8 cellular contexts compared by ENCODE assay signal in the genomic region with DNA sequence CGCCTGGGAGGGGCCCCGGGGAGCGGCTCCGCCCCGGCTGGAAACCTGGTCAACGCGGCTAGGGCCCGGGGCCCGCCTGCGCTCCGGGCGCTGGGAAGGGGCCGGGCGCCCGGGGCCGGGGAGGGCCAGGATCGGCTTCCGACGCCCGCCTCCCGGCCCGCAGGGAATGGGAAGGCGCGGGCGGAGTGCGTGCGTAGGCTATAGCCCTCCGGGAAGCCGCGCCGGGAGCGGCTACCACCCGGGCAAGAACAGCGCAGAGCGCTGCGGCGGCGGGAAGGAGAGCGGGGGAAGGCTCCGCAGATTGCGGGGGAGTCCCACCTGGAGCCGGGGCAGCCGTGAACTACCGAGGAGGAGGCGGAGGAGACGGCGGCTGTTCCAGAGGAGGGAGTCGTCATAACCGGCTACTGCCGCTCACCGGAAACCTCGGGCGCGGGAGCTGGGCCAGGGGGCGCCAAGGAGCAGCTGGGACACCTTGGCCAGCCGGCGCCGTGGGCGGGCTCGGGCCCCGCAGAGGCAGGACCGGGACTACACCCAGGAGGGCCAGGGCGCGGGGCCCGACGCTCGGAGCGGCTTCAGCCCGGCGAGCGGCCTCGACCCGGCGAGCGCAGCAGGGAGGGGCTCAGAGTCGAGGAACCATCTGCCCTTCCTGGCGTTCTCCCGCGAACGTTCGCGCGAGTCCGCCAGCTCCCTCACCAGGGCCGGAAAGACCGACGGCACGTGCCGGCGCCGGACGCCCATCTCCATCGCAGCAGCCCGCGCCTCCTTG. TPM values are rescaled to one million over a fixed set of nuclear protein-coding genes. Genes with fewer than 3 reads are reported as not detected.
A peak's percentile ranks its signal among the peaks of the same experiment; 100 is the strongest.
DNase-seq lines count a peak whose midpoint lies in the region; ATAC-seq and TF ChIP-seq lines count a peak whose summit lies in the region.

Gene EOGT (minus strand): TSS at position 429 of the 766 bp plus-strand sequence. CDS start 3,838 bp downstream, outside the sequence.

- H3K27me3 ChIP-seq in liver (ENCODE audit: control insufficient read depth in 4 of 4, insufficient read depth in 4 of 4, low read length in 3 of 4), result no peaks in the 10 kb centered on the region

- intact Hi-C loops in dendritic cell treated with granulocyte-macrophage colony-stimulating factor and Interleukin-4, amounts not matched to agents 40 ng/mL and 50 ng/mL, for 4 days (cut with micrococcal nuclease), result no loop called here

- peak within 1 kb of the TSS; percentile 88 for H3K4me3 Mint-ChIP-seq in dendritic cell treated with granulocyte-macrophage colony-stimulating factor and Interleukin-4, amounts not matched to agents 40 ng/mL and 50 ng/mL, for 4 days

- WGBS in liver, result under 1% methylated on average over 95 of the region's 95 CpGs

- H3K36me3 Mint-ChIP-seq in dendritic cell treated with granulocyte-macrophage colony-stimulating factor and Interleukin-4, amounts not matched to agents 40 ng/mL and 50 ng/mL, for 4 days (ENCODE audit: low read depth), result peaks cover 49% of the 10 kb centered on the region

- TF ChIP-seq RAD21 in liver (IDR thresholded peaks at IDR 0.05), result no peak

- peak within 1 kb of the TSS; percentile 74 to 94 (median 82) for H3K4me3 ChIP-seq in liver (ENCODE audit: low read depth in 1 of 3, low read length in 3 of 3)

- peaks cover 23% of the 10 kb centered on the region for H3K4me1 Mint-ChIP-seq in dendritic cell treated with granulocyte-macrophage colony-stimulating factor and Interleukin-4, amounts not matched to agents 40 ng/mL and 50 ng/mL, for 4 days (ENCODE audit: low read depth)

- H3K27ac Mint-ChIP-seq in dendritic cell treated with granulocyte-macrophage colony-stimulating factor and Interleukin-4, amounts not matched to agents 40 ng/mL and 50 ng/mL, for 4 days, result peak within 1 kb of the TSS; percentile 88

- peak; percentile 44 for TF ChIP-seq CTCF in liver (IDR thresholded peaks at IDR 0.05; ENCODE audit: low read depth, low read length, missing input control)

- peak; percentile 93 for DNase-seq in AG20443 (ENCODE audit: low spot score)
- peak; percentile 6 for DNase-seq in NCI-H524 treated with DMSO at 0.1 percent for 48 hours (lab: John Stamatoyannopoulos, UW)
- DNase-seq in activated CD4-positive, alpha-beta T cell treated with anti-CD3 and anti-CD28 coated beads, Interleukin-2, amount 50 U/mL, for 24 hours (ENCODE audit: low read depth in 1 of 2, low spot score in 1 of 2), result peak; percentile 51 to 75
- DNase-seq in stimulated activated CD4-positive, alpha-beta T cell treated with anti-CD3 and anti-CD28 coated beads, Interleukin-4, amount 100 ng/mL, for 48 hours (ENCODE audit: low read depth in 2 of 2), result peak; percentile 69 to 81

- H3K9ac ChIP-seq in liver (ENCODE audit: low read depth in 1 of 2, low read length in 2 of 2), result peak within 1 kb of the TSS; percentile 25 to 54

- H3K27ac ChIP-seq in liver (ENCODE audit: low read depth in 1 of 2, low read length in 2 of 2), result peak within 1 kb of the TSS; percentile 87 to 88

- peaks cover 0 to 13% (median 3%) of the 10 kb centered on the region in 4 donors for H3K4me1 ChIP-seq in liver (ENCODE audit: control insufficient read depth in 4 of 4, insufficient read depth in 4 of 4, low read length in 3 of 4)

- peak; percentile 70 for ATAC-seq in GM18870 (IDR thresholded peaks at IDR 0.05; ENCODE audit: unreplicated experiment)
- ATAC-seq in HG03108 (IDR thresholded peaks at IDR 0.05; ENCODE audit: unreplicated experiment), result peak; percentile 79

- no peaks in the 10 kb centered on the region for H3K9me3 ChIP-seq in liver (ENCODE audit: control insufficient read depth in 4 of 4, low read length in 3 of 4)

- peaks cover 3% of the 10 kb centered on the region for H3K27me3 Mint-ChIP-seq in dendritic cell treated with granulocyte-macrophage colony-stimulating factor and Interleukin-4, amounts not matched to agents 40 ng/mL and 50 ng/mL, for 4 days

- peaks cover 0 to 3% (median 0%) of the 10 kb centered on the region in 4 donors for H3K36me3 ChIP-seq in liver (ENCODE audit: control insufficient read depth in 4 of 4, insufficient read depth in 3 of 4, low read depth in 1 of 4, low read length in 3 of 4)

- H3K9me3 Mint-ChIP-seq in dendritic cell treated with granulocyte-macrophage colony-stimulating factor and Interleukin-4, amounts not matched to agents 40 ng/mL and 50 ng/mL, for 4 days, result no peaks in the 10 kb centered on the region

TF ChIP-seq in liver, 16 proteins besides CTCF, POLR2A, EP300 and RAD21:
- TF ChIP-seq SP1 (IDR thresholded peaks at IDR 0.05), result peak; percentile 7
- TF ChIP-seq, protein P1, sequence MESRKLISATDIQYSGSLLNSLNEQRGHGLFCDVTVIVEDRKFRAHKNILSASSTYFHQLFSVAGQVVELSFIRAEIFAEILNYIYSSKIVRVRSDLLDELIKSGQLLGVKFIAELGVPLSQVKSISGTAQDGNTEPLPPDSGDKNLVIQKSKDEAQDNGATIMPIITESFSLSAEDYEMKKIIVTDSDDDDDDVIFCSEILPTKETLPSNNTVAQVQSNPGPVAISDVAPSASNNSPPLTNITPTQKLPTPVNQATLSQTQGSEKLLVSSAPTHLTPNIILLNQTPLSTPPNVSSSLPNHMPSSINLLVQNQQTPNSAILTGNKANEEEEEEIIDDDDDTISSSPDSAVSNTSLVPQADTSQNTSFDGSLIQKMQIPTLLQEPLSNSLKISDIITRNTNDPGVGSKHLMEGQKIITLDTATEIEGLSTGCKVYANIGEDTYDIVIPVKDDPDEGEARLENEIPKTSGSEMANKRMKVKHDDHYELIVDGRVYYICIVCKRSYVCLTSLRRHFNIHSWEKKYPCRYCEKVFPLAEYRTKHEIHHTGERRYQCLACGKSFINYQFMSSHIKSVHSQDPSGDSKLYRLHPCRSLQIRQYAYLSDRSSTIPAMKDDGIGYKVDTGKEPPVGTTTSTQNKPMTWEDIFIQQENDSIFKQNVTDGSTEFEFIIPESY (IDR thresholded peaks at IDR 0.05), result no peak
- TF ChIP-seq EGR1 (IDR thresholded peaks at IDR 0.05; ENCODE audit: low read depth in 2 of 2), result no peak
- TF ChIP-seq RXRA (IDR thresholded peaks at IDR 0.05), result no peak
- TF ChIP-seq YY1 (IDR thresholded peaks at IDR 0.05), result no peak
- no peak for TF ChIP-seq HNF4A (conservative IDR thresholded peaks at IDR 0.05)
- peak in 1 of 2 donors; percentile 68 for TF ChIP-seq GABPA (IDR thresholded peaks at IDR 0.05 in 1 of 2, conservative IDR thresholded peaks at IDR 0.05 in 1 of 2)
- no peak for TF ChIP-seq MAX (IDR thresholded peaks at IDR 0.05)

RNA-seq across cellular contexts. Expression of gene EOGT, which starts in this region (rescaled TPM):
- total RNA-seq in liver, result 1 to 10 TPM; 7.4 to 7.5 TPM
- polyA plus RNA-seq in liver, result 1 to 10 TPM; 2.6 to 2.8 TPM

Comparison
In these comparisons a context has a peak if more than half of its experiments do, and no peak if none do; other contexts are left out.
1. Peak in every context shown above with its lines: DNase-seq, ATAC-seq, H3K4me3 ChIP-seq and H3K27ac ChIP-seq.
2. DNase-seq: peak in every context shown above with its lines; median percentile 93 in AG20443; 75 in stimulated activated CD4-positive, alpha-beta T cell treated with anti-CD3 and anti-CD28 coated beads, Interleukin-4, amount 100 ng/mL, for 48 hours; 63 in activated CD4-positive, alpha-beta T cell treated with anti-CD3 and anti-CD28 coated beads, Interleukin-2, amount 50 U/mL, for 24 hours; 6 in NCI-H524 treated with DMSO at 0.1 percent for 48 hours.